Comparison of ENCODE assay signal across 2 cellular contexts in genomic region chr9:126582427-126582826, GRCh38.
TF ChIP-seq lines count a peak whose summit lies in the region.

No MANE protein-coding gene starts in this region.

TF ChIP-seq in A549, 52 proteins besides CTCF, POLR2A, EP300 and RAD21 (continued from another document):
- TF ChIP-seq ATOH8 (CRISPR knock-in tag; IDR thresholded peaks at IDR 0.05; ENCODE audit: low read depth) (no peak), HOXB13 (CRISPR knock-in tag; IDR thresholded peaks at IDR 0.05; ENCODE audit: low read depth) (no peak), KDM5A (IDR thresholded peaks at IDR 0.05) (no peak), POLR2AphosphoS2 (conservative IDR thresholded peaks at IDR 0.05; ENCODE audit: low read length) (no peak), NPAS2 (CRISPR knock-in tag; IDR thresholded peaks at IDR 0.05; ENCODE audit: borderline replicate concordance) (no peak), SREBF2 (IDR thresholded peaks at IDR 0.05) (no peak), EHMT2 (IDR thresholded peaks at IDR 0.05; ENCODE audit: low read depth) (no peak), CEBPB (IDR thresholded peaks at IDR 0.05) (no peak), CBX8 (IDR thresholded peaks at IDR 0.05) (no peak), ZFP36 (IDR thresholded peaks at IDR 0.05; ENCODE audit: borderline replicate concordance, partially characterized antibody) (no peak), MAFK (IDR thresholded peaks at IDR 0.05; ENCODE audit: partially characterized antibody) (no peak), GATA3 (IDR thresholded peaks at IDR 0.05; ENCODE audit: borderline replicate concordance) (no peak), CBX2 (IDR thresholded peaks at IDR 0.05; ENCODE audit: borderline replicate concordance, low read depth) (no peak), JUN (IDR thresholded peaks at IDR 0.05) (no peak), HOXA7 (CRISPR knock-in tag; IDR thresholded peaks at IDR 0.05) (no peak)
- TF ChIP-seq, protein P1, sequence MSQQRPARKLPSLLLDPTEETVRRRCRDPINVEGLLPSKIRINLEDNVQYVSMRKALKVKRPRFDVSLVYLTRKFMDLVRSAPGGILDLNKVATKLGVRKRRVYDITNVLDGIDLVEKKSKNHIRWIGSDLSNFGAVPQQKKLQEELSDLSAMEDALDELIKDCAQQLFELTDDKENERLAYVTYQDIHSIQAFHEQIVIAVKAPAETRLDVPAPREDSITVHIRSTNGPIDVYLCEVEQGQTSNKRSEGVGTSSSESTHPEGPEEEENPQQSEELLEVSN (IDR thresholded peaks at IDR 0.05; ENCODE audit: borderline replicate concordance, low read depth): no peak

TF ChIP-seq in GM23338, 12 proteins besides CTCF, POLR2A, EP300 and RAD21 (continued from another document):
- TF ChIP-seq REST (IDR thresholded peaks at IDR 0.05; ENCODE audit: unreplicated experiment) (no peak), EZH2 (IDR thresholded peaks at IDR 0.05; ENCODE audit: low read depth, unreplicated experiment) (no peak), STAT1 (IDR thresholded peaks at IDR 0.05; ENCODE audit: unreplicated experiment) (no peak), ZNF331 (CRISPR knock-in tag; IDR thresholded peaks at IDR 0.05; ENCODE audit: low read depth) (no peak), ZNF114 (CRISPR knock-in tag; IDR thresholded peaks at IDR 0.05) (no peak), CREB1 (CRISPR knock-in tag; IDR thresholded peaks at IDR 0.05; ENCODE audit: low read depth) (no peak), POLR2AphosphoS5 (IDR thresholded peaks at IDR 0.05; ENCODE audit: low read depth) (no peak), ZNF462 (CRISPR knock-in tag; IDR thresholded peaks at IDR 0.05) (no peak)
- TF ChIP-seq, protein P2, sequence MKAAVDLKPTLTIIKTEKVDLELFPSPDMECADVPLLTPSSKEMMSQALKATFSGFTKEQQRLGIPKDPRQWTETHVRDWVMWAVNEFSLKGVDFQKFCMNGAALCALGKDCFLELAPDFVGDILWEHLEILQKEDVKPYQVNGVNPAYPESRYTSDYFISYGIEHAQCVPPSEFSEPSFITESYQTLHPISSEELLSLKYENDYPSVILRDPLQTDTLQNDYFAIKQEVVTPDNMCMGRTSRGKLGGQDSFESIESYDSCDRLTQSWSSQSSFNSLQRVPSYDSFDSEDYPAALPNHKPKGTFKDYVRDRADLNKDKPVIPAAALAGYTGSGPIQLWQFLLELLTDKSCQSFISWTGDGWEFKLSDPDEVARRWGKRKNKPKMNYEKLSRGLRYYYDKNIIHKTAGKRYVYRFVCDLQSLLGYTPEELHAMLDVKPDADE (IDR thresholded peaks at IDR 0.05): no peak
